Comparison of ENCODE assay signal across 25 cellular contexts in genomic region chr1:17265162-17265561, GRCh38. TPM values are rescaled to one million over a fixed set of nuclear protein-coding genes. Genes with fewer than 3 reads are reported as not detected.
DNase-seq lines count a peak whose midpoint lies in the region; ATAC-seq and TF ChIP-seq lines count a peak whose summit lies in the region.
"Had no signal": no experiment of that assay in that cellular context is flagged by ENCODE, and none has a peak within 500 bp of the region (broad histone marks: within the 10 kb centered on the region; RNA-seq: fewer than 3 reads in every experiment).

No MANE protein-coding gene starts in this region.

- no peak for TF ChIP-seq CTCF in fibroblast of villous mesenchyme (IDR thresholded peaks at IDR 0.05; ENCODE audit: insufficient read depth, low read depth, low read length)

- H3K36me3 Mint-ChIP-seq in CD4-positive, alpha-beta memory T cell: no peaks in the 10 kb centered on the region

- POLR2A ChIA-PET in CD4-positive, alpha-beta memory T cell (lab: Charles Lee; ENCODE audit: partially characterized antibody): no interaction called here

- DNase-seq in ELR (ENCODE audit: low read depth): peak; percentile 40
- peak; percentile 67 for DNase-seq in M059J (ENCODE audit: low read depth)
- DNase-seq in fibroblast of villous mesenchyme (ENCODE audit: low read depth): peak; percentile 9
- no peak for DNase-seq in middle frontal gyrus (ENCODE audit: extremely low spot score, low spot score)
- DNase-seq in CD4-positive, alpha-beta memory T cell: no peak
- no peak for DNase-seq in effector CD4-positive, alpha-beta T cell
- DNase-seq: activated naive CD4-positive, alpha-beta T cell treated with anti-CD3 and anti-CD28 coated beads for 36 hours; activated T-cell treated with anti-CD3 and anti-CD28 coated beads, Interleukin-2, amount 50 U/mL, for 24 hours; central memory CD4-positive, alpha-beta T cell; dorsolateral prefrontal cortex; GDM1; NCI-H1105; NCI-H2081; NCI-H446; PC-3; small intestine; stimulated activated CD4-positive, alpha-beta T cell treated with anti-CD3 and anti-CD28 coated beads, Interleukin-2, amount 100 ng/mL, for 48 hours; stimulated activated naive CD8-positive, alpha-beta T cell treated with anti-CD3 and anti-CD28 coated beads, Interleukin-15, amount 100 ng/mL, for 72 hours; T1000 had no signal

- intact Hi-C loops in CD4-positive, alpha-beta memory T cell (cut with micrococcal nuclease): no loop called here

- no peak overlapping the region for H3K27ac ChIP-seq in CD4-positive, alpha-beta memory T cell (ENCODE audit: low read depth, low read length)
- H3K27ac ChIP-seq: BLaER1 treated with 17β-estradiol and CSF1 and Interleukin-3, amounts not matched to agents 10 nM and 100 nM; dorsolateral prefrontal cortex; left lung; tibial nerve had no signal

- H3K36me3 ChIP-seq in CD4-positive, alpha-beta memory T cell (ENCODE audit: insufficient read depth, low read length): no peaks in the 10 kb centered on the region
- H3K36me3 ChIP-seq: BLaER1 treated with 17β-estradiol and CSF1 and Interleukin-3, amounts not matched to agents 10 nM and 100 nM; left lung; tibial nerve had no signal

- CTCF ChIA-PET in CD4-positive, alpha-beta memory T cell (lab: Charles Lee; ENCODE audit: partially characterized antibody): no interaction called here

- no peak overlapping the region for H3K4me3 ChIP-seq in fibroblast of villous mesenchyme (ENCODE audit: low read depth, low read length)
- H3K4me3 ChIP-seq in CD4-positive, alpha-beta memory T cell (ENCODE audit: low read length in 2 of 2): no peak overlapping the region
- H3K4me3 ChIP-seq: BLaER1 treated with 17β-estradiol and CSF1 and Interleukin-3, amounts not matched to agents 10 nM and 100 nM; dorsolateral prefrontal cortex; left lung; tibial nerve had no signal

- H3K27me3 ChIP-seq in CD4-positive, alpha-beta memory T cell (ENCODE audit: insufficient read depth, low read length): no peaks in the 10 kb centered on the region
- H3K27me3 ChIP-seq: BLaER1 treated with 17β-estradiol and CSF1 and Interleukin-3, amounts not matched to agents 10 nM and 100 nM had no signal

- no peaks in the 10 kb centered on the region for H3K4me1 ChIP-seq in CD4-positive, alpha-beta memory T cell (ENCODE audit: insufficient read depth, low read length)
- H3K4me1 ChIP-seq: BLaER1 treated with 17β-estradiol and CSF1 and Interleukin-3, amounts not matched to agents 10 nM and 100 nM; left lung; tibial nerve had no signal

- no peaks in the 10 kb centered on the region for H3K9me3 ChIP-seq in CD4-positive, alpha-beta memory T cell (ENCODE audit: control insufficient read depth in 1 of 2, low read length in 2 of 2)

- no peak overlapping the region for H3K4me3 Mint-ChIP-seq in CD4-positive, alpha-beta memory T cell
- H3K4me3 Mint-ChIP-seq: activated naive CD4-positive, alpha-beta T cell treated with anti-CD3 and anti-CD28 coated beads for 36 hours; activated T-cell treated with anti-CD3 and anti-CD28 coated beads, Interleukin-2, amount 50 U/mL, for 24 hours; neural crest cell; stimulated activated naive CD8-positive, alpha-beta T cell treated with anti-CD3 and anti-CD28 coated beads, Interleukin-15, amount 100 ng/mL, for 72 hours had no signal

- H3K27ac Mint-ChIP-seq in CD4-positive, alpha-beta memory T cell: no peak overlapping the region
- H3K27ac Mint-ChIP-seq: activated naive CD4-positive, alpha-beta T cell treated with anti-CD3 and anti-CD28 coated beads for 36 hours; activated T-cell treated with anti-CD3 and anti-CD28 coated beads, Interleukin-2, amount 50 U/mL, for 24 hours had no signal

- H3K4me1 Mint-ChIP-seq in CD4-positive, alpha-beta memory T cell: no peaks in the 10 kb centered on the region
- H3K4me1 Mint-ChIP-seq: neural crest cell; stimulated activated naive CD8-positive, alpha-beta T cell treated with anti-CD3 and anti-CD28 coated beads, Interleukin-15, amount 100 ng/mL, for 72 hours had no signal

- H3K27me3 Mint-ChIP-seq in CD4-positive, alpha-beta memory T cell: peaks cover 0 to 4% of the 10 kb centered on the region in 2 donors

- peaks cover 0 to 3% (median 0%) of the 10 kb centered on the region in 8 donors for H3K9me3 Mint-ChIP-seq in CD4-positive, alpha-beta memory T cell
- H3K9me3 Mint-ChIP-seq: activated naive CD4-positive, alpha-beta T cell treated with anti-CD3 and anti-CD28 coated beads for 36 hours; activated T-cell treated with anti-CD3 and anti-CD28 coated beads, Interleukin-2, amount 50 U/mL, for 24 hours; neural crest cell had no signal

- no peak for ATAC-seq in HG03175 (IDR thresholded peaks at IDR 0.05; ENCODE audit: unreplicated experiment)
- ATAC-seq: activated CD4-positive, CD25-positive, alpha-beta regulatory T cell treated with anti-CD3 and anti-CD28 coated beads, Interleukin-2, amount 50 U/mL, for 24 hours; left lung; PC-3; stimulated activated naive CD8-positive, alpha-beta T cell treated with anti-CD3 and anti-CD28 coated beads, Interleukin-15, amount 100 ng/mL, for 72 hours had no signal

RNA-seq across cellular contexts. Expression of gene PADI3, which starts 16.3 kb away (rescaled TPM):
- 2.1 and 5.3 TPM in 2 replicates for total RNA-seq in M059J (2014; rRNA removed; shearing (Covaris generic))
- under 0.01 TPM in 1 of 2 replicates, not detected in the other for total RNA-seq in fibroblast of villous mesenchyme
- total RNA-seq in CD4-positive, alpha-beta memory T cell: not detected
- polyA plus RNA-seq in CD4-positive, alpha-beta memory T cell: not detected
- total RNA-seq: activated naive CD4-positive, alpha-beta T cell treated with anti-CD3 and anti-CD28 coated beads for 36 hours; dorsolateral prefrontal cortex; left lung; neural crest cell; tibial nerve had no signal

RNA-seq across cellular contexts. Expression of gene PADI4, which starts 42.8 kb away (rescaled TPM):
- total RNA-seq in M059J (2014; rRNA removed; shearing (Covaris generic)): 0.49 and 2.3 TPM in 2 replicates
- total RNA-seq in fibroblast of villous mesenchyme: not detected in 2 replicates
- total RNA-seq in CD4-positive, alpha-beta memory T cell: under 1 TPM in 1 of 2 experiments, not detected in 1; 0.14 TPM
- under 1 TPM in 1 of 2 donors, not detected in 1; 0.08 TPM for polyA plus RNA-seq in CD4-positive, alpha-beta memory T cell
- total RNA-seq: neural crest cell, tibial nerve had no signal

Comparison
In these comparisons a context has a peak if more than half of its experiments do, and no peak if none do; other contexts are left out.
1. DNase-seq: peak in ELR (single experiment), M059J (single experiment) and fibroblast of villous mesenchyme (single experiment); none in middle frontal gyrus (single experiment), CD4-positive, alpha-beta memory T cell (0 of 5) and effector CD4-positive, alpha-beta T cell (single experiment).